Comparison of ENCODE assay signal across 1 cellular context in the genomic region with DNA sequence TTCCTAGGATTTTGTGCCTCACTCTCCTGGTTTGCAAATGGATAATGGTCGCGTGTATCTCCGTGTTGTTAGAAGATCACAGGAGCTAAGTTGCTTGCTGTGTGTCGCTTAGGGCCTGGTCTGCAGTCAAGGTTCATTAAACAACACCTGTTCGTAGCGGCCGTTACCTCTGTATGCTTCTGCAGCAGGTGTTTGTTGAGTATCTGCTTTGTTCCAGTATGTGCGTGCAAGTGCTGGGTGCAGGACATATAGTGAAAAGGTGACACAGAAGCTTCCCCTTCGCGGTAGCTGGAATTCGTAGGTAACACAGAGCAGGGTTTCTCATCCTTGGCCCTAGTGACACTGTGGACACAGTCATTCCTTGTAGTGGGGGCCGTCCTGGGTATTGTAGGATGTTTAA.
TF ChIP-seq lines count a peak whose summit lies in the region.

No MANE protein-coding gene starts in this region.

TF ChIP-seq in GM12878, 131 proteins besides CTCF, POLR2A, EP300 and RAD21:
- TF ChIP-seq TCF12 (IDR thresholded peaks at IDR 0.05; ENCODE audit: low read depth, low read length) = 0 out of 2 replicates have a peak, but pooled peaks have one; percentile 21
- TF ChIP-seq, protein P1, sequence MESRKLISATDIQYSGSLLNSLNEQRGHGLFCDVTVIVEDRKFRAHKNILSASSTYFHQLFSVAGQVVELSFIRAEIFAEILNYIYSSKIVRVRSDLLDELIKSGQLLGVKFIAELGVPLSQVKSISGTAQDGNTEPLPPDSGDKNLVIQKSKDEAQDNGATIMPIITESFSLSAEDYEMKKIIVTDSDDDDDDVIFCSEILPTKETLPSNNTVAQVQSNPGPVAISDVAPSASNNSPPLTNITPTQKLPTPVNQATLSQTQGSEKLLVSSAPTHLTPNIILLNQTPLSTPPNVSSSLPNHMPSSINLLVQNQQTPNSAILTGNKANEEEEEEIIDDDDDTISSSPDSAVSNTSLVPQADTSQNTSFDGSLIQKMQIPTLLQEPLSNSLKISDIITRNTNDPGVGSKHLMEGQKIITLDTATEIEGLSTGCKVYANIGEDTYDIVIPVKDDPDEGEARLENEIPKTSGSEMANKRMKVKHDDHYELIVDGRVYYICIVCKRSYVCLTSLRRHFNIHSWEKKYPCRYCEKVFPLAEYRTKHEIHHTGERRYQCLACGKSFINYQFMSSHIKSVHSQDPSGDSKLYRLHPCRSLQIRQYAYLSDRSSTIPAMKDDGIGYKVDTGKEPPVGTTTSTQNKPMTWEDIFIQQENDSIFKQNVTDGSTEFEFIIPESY (IDR thresholded peaks at IDR 0.05) = no peak
